ENCODE assay signal across 8 cellular contexts in genomic region chr13:20943519-20944012, GRCh38. TPM values are rescaled to one million over a fixed set of nuclear protein-coding genes. Genes with fewer than 3 reads are reported as not detected.
DNase-seq lines count a peak whose midpoint lies in the region; ATAC-seq and TF ChIP-seq lines count a peak whose summit lies in the region.

No MANE protein-coding gene starts in this region.

- H3K4me1 Mint-ChIP-seq in endodermal cell = peaks cover 23% of the 10 kb centered on the region

- H3K9ac ChIP-seq in endodermal cell (ENCODE audit: extremely low read depth, low read length, poor library complexity, severe bottlenecking) = no peak overlapping the region

- peaks cover 5% of the 10 kb centered on the region for H3K4me1 ChIP-seq in endodermal cell (ENCODE audit: control insufficient read depth, insufficient read depth, low read length)

- ATAC-seq in HG03432 (IDR thresholded peaks at IDR 0.05; ENCODE audit: unreplicated experiment) (peak; percentile 75), GM21515 (IDR thresholded peaks at IDR 0.05; ENCODE audit: unreplicated experiment) (no peak)

- H3K4me3 Mint-ChIP-seq in endodermal cell = no peak overlapping the region

- H3K27me3 ChIP-seq in endodermal cell (ENCODE audit: control insufficient read depth, insufficient read depth, low read length, poor library complexity, severe bottlenecking) = peaks cover 21% of the 10 kb centered on the region

- no peaks in the 10 kb centered on the region for H3K9me3 Mint-ChIP-seq in endodermal cell

- H3K27ac Mint-ChIP-seq in endodermal cell = no peak overlapping the region

- H3K36me3 ChIP-seq in endodermal cell (ENCODE audit: control insufficient read depth, insufficient read depth, low read length) = no peaks in the 10 kb centered on the region

- no peak overlapping the region for H3K27ac ChIP-seq in endodermal cell (ENCODE audit: low read depth, low read length)

- no peaks in the 10 kb centered on the region for H3K36me3 Mint-ChIP-seq in endodermal cell (ENCODE audit: low read depth)

- peak; percentile 18 for TF ChIP-seq CTCF in GM12801 (IDR thresholded peaks at IDR 0.05; ENCODE audit: extremely low read depth, insufficient read length)
- TF ChIP-seq CTCF in endodermal cell (conservative IDR thresholded peaks at IDR 0.05) = peak; percentile 95

- WGBS in endodermal cell (ENCODE audit: insufficient coverage in 1 of 2, insufficient read length in 1 of 2), 2 experiments = 51 to 52% methylated on average over 10 to 14 of the region's 14 CpGs

- no peak overlapping the region for H3K4me3 ChIP-seq in endodermal cell (ENCODE audit: low read length)

- H3K27me3 Mint-ChIP-seq in endodermal cell (ENCODE audit: insufficient read depth) = peaks cover 39% of the 10 kb centered on the region

- H3K9me3 ChIP-seq in endodermal cell (ENCODE audit: control insufficient read depth, low read length) = no peaks in the 10 kb centered on the region

- DNase-seq in NOMO-1 treated with DMSO at 0.1 percent for 48 hours (lab: John Stamatoyannopoulos, UW; ENCODE audit: unreplicated experiment) = peak; percentile 100
- DNase-seq in activated CD8-positive, alpha-beta memory T cell treated with anti-CD3 and anti-CD28 coated beads for 24 hours = peak; percentile 80
- DNase-seq in endodermal cell = peak; percentile 93
- peak; percentile 91 for DNase-seq in mesenteric fat pad (ENCODE audit: low spot score)
- DNase-seq in stimulated activated CD8-positive, alpha-beta memory T cell treated with anti-CD3 and anti-CD28 coated beads, Interleukin-12 subunit alpha, Interleukin-12 subunit beta, amount 100 ng/mL, for 4 hours (ENCODE audit: low read depth) = peak; percentile 19

RNA-seq across cellular contexts. Expression of gene XPO4, which starts 41.0 kb away (rescaled TPM):
- total RNA-seq in endodermal cell (10 to 100 TPM; 28.8 to 32.0 TPM), mesenteric fat pad (13.1 TPM)
- polyA plus RNA-seq in endodermal cell (2013, experiment 1 of 2) = 16.3 TPM
- polyA plus RNA-seq in endodermal cell (2013, experiment 2 of 2) = 15.3 TPM

Comparison
In these comparisons a context has a peak if more than half of its experiments do, and no peak if none do; other contexts are left out.
1. DNase-seq: peak in every context shown above with its lines; median percentile 100 in NOMO-1 treated with DMSO at 0.1 percent for 48 hours; 93 in endodermal cell; 91 in mesenteric fat pad; 80 in activated CD8-positive, alpha-beta memory T cell treated with anti-CD3 and anti-CD28 coated beads for 24 hours; 19 in stimulated activated CD8-positive, alpha-beta memory T cell treated with anti-CD3 and anti-CD28 coated beads, Interleukin-12 subunit alpha, Interleukin-12 subunit beta, amount 100 ng/mL, for 4 hours.